In genomic region chr1:209732725-209733124, GRCh38 we compare ENCODE assay signal across 21 cellular contexts. TPM values are rescaled to one million over a fixed set of nuclear protein-coding genes. Genes with fewer than 3 reads are reported as not detected.
DNase-seq lines count a peak whose midpoint lies in the region; ATAC-seq and TF ChIP-seq lines count a peak whose summit lies in the region.
"Had no signal": no experiment of that assay in that cellular context is flagged by ENCODE, and none has a peak within 500 bp of the region (broad histone marks: within the 10 kb centered on the region; RNA-seq: fewer than 3 reads in every experiment).

No MANE protein-coding gene starts in this region.

- H3K27me3 Mint-ChIP-seq in activated T-helper 17 cell treated with anti-CD3 and anti-CD28 coated beads, Interleukin-2, amount 50 U/mL, for 72 hours: no peaks in the 10 kb centered on the region
- H3K27me3 Mint-ChIP-seq in chondrocyte (ENCODE audit: low read depth): peaks cover 46% of the 10 kb centered on the region
- H3K27me3 Mint-ChIP-seq: CD8-positive, alpha-beta memory T cell had no signal

- peaks cover 8% of the 10 kb centered on the region for H3K36me3 Mint-ChIP-seq in activated T-helper 17 cell treated with anti-CD3 and anti-CD28 coated beads, Interleukin-2, amount 50 U/mL, for 72 hours (ENCODE audit: low read depth)
- H3K36me3 Mint-ChIP-seq in chondrocyte (ENCODE audit: low read depth): no peaks in the 10 kb centered on the region

- H3K4me3 ChIP-seq in left ventricle myocardium inferior (no peak overlapping the region), right atrium auricular region (no peak overlapping the region)
- H3K4me3 ChIP-seq: A549 had no signal

- ATAC-seq in activated T-helper 17 cell treated with anti-CD3 and anti-CD28 coated beads, Interleukin-2, amount 50 U/mL, for 72 hours (replicated peaks): no peak
- ATAC-seq: A549 had no signal

- H3K9me3 ChIP-seq in left ventricle myocardium inferior (replicated peaks) (no peaks in the 10 kb centered on the region), right atrium auricular region (no peaks in the 10 kb centered on the region)
- H3K9me3 ChIP-seq: A549 had no signal

- TF ChIP-seq CTCF in left ventricle myocardium inferior (IDR thresholded peaks at IDR 0.05; ENCODE audit: borderline replicate concordance): no peak
- no peak for TF ChIP-seq CTCF in right atrium auricular region (IDR thresholded peaks at IDR 0.05)
- TF ChIP-seq CTCF in chondrocyte (IDR thresholded peaks at IDR 0.05): no peak

- no peaks in the 10 kb centered on the region for H3K27me3 ChIP-seq in left ventricle myocardium inferior (ENCODE audit: low read depth)
- H3K27me3 ChIP-seq in right atrium auricular region: no peaks in the 10 kb centered on the region

- no peaks in the 10 kb centered on the region for H3K36me3 ChIP-seq in left ventricle myocardium inferior
- no peaks in the 10 kb centered on the region for H3K36me3 ChIP-seq in right atrium auricular region

- H3K4me1 ChIP-seq in left ventricle myocardium inferior: peaks cover 45% of the 10 kb centered on the region
- H3K4me1 ChIP-seq in right atrium auricular region: peaks cover 0 to 16% of the 10 kb centered on the region in 2 donors
- H3K4me1 ChIP-seq: A549 had no signal

- H3K9me3 Mint-ChIP-seq in activated T-helper 17 cell treated with anti-CD3 and anti-CD28 coated beads, Interleukin-2, amount 50 U/mL, for 72 hours: peaks cover 6% of the 10 kb centered on the region
- no peaks in the 10 kb centered on the region for H3K9me3 Mint-ChIP-seq in chondrocyte (ENCODE audit: low read depth)
- H3K9me3 Mint-ChIP-seq: HFFc6 had no signal

- peak overlapping the region; percentile 32 for H3K4me3 Mint-ChIP-seq in activated T-helper 17 cell treated with anti-CD3 and anti-CD28 coated beads, Interleukin-2, amount 50 U/mL, for 72 hours
- H3K4me3 Mint-ChIP-seq in chondrocyte (ENCODE audit: unreplicated experiment): no peak overlapping the region
- H3K4me3 Mint-ChIP-seq: CD8-positive, alpha-beta memory T cell had no signal

- H3K27ac ChIP-seq in left ventricle myocardium inferior (replicated peaks) (peak overlapping the region; percentile 12), right atrium auricular region (no peak overlapping the region)
- H3K27ac ChIP-seq: A549, KMS-11 had no signal

- H3K27ac Mint-ChIP-seq in activated T-helper 17 cell treated with anti-CD3 and anti-CD28 coated beads, Interleukin-2, amount 50 U/mL, for 72 hours: peak overlapping the region; percentile 28
- H3K27ac Mint-ChIP-seq in chondrocyte (ENCODE audit: unreplicated experiment): no peak overlapping the region
- H3K27ac Mint-ChIP-seq: HFFc6 had no signal

- peaks cover 36% of the 10 kb centered on the region for H3K4me1 Mint-ChIP-seq in activated T-helper 17 cell treated with anti-CD3 and anti-CD28 coated beads, Interleukin-2, amount 50 U/mL, for 72 hours
- H3K4me1 Mint-ChIP-seq in chondrocyte (ENCODE audit: low read depth): no peaks in the 10 kb centered on the region
- H3K4me1 Mint-ChIP-seq: CD8-positive, alpha-beta memory T cell had no signal

- DNase-seq in left ventricle myocardium inferior (no peak), right atrium auricular region (ENCODE audit: low spot score) (no peak), iris pigment epithelial cell (ENCODE audit: low read depth) (peak; percentile 65), stromal cell of bone marrow (ENCODE audit: low read depth) (peak; percentile 9), kidney tubule cell (ENCODE audit: low spot score) (no peak), chondrocyte (ENCODE audit: low spot score) (no peak)
- DNase-seq in stimulated activated CD4-positive, alpha-beta T cell treated with anti-CD3 and anti-CD28 coated beads, Interleukin-15, amount 100 ng/mL, for 24 hours: no peak
- DNase-seq: C1 segment of cervical spinal cord; CD8-positive, alpha-beta memory T cell; H7; HFFc6; NCI-H1417; NCI-H187; NCI-H2107; NCI-H510A treated with DMSO at 0.1 percent for 48 hours; NCI-H82; SHP77 had no signal

- intact Hi-C loops in left ventricle myocardium inferior (cut with micrococcal nuclease): no loop called here

RNA-seq across cellular contexts. Expression of gene TRAF3IP3, which starts 23.1 kb away (rescaled TPM):
- total RNA-seq in left ventricle myocardium inferior: 1.2 TPM
- 1 to 10 TPM in 1 of 2 donors, under 1 TPM in 1; 0.19 to 2.2 TPM for total RNA-seq in right atrium auricular region
- 100 to 1,000 TPM; 175 to 184 TPM for total RNA-seq in activated T-helper 17 cell treated with anti-CD3 and anti-CD28 coated beads, Interleukin-2, amount 50 U/mL, for 72 hours
- total RNA-seq in chondrocyte: not detected in 3 replicates
- total RNA-seq: H7, RPMI7951 had no signal

RNA-seq across cellular contexts. Expression of gene HSD11B1, which starts 28.1 kb away (rescaled TPM):
- total RNA-seq in left ventricle myocardium inferior: 4.1 TPM
- total RNA-seq in right atrium auricular region: 10 to 100 TPM in 1 of 2 donors, 1 to 10 TPM in 1; 3.7 to 17.2 TPM
- total RNA-seq in activated T-helper 17 cell treated with anti-CD3 and anti-CD28 coated beads, Interleukin-2, amount 50 U/mL, for 72 hours: 1 to 10 TPM; 2.4 to 9.7 TPM
- total RNA-seq in chondrocyte: not detected in 3 replicates
- total RNA-seq: H7, HFFc6 had no signal

RNA-seq across cellular contexts. Expression of gene C1orf74, which starts 51.6 kb away (rescaled TPM):
- total RNA-seq in left ventricle myocardium inferior (1.9 TPM), right atrium auricular region (1 to 10 TPM; 1.6 to 1.7 TPM), chondrocyte (1.2 to 1.6 TPM (median 1.4 TPM) in 3 replicates)
- 1 to 10 TPM; 2.5 to 3.8 TPM for total RNA-seq in activated T-helper 17 cell treated with anti-CD3 and anti-CD28 coated beads, Interleukin-2, amount 50 U/mL, for 72 hours

RNA-seq across cellular contexts. Expression of gene G0S2, which starts 57.5 kb away (rescaled TPM):
- total RNA-seq in left ventricle myocardium inferior: 307 TPM
- total RNA-seq in right atrium auricular region: 100 to 1,000 TPM; 212 to 299 TPM
- total RNA-seq in activated T-helper 17 cell treated with anti-CD3 and anti-CD28 coated beads, Interleukin-2, amount 50 U/mL, for 72 hours: 10 to 100 TPM; 16.1 to 17.1 TPM
- 0.65 to 1.0 TPM (median 0.69 TPM) in 3 replicates for total RNA-seq in chondrocyte

Comparison
In these comparisons a context has a peak if more than half of its experiments do, and no peak if none do; other contexts are left out.
1. DNase-seq: peak in iris pigment epithelial cell (single experiment) and stromal cell of bone marrow (single experiment); none in left ventricle myocardium inferior (single experiment), right atrium auricular region (single experiment), kidney tubule cell (single experiment), chondrocyte (single experiment) and stimulated activated CD4-positive, alpha-beta T cell treated with anti-CD3 and anti-CD28 coated beads, Interleukin-15, amount 100 ng/mL, for 24 hours (single experiment).
2. RNA of gene TRAF3IP3, which starts 23.1 kb away (total RNA-seq): 175 to 184 TPM in activated T-helper 17 cell treated with anti-CD3 and anti-CD28 coated beads, Interleukin-2, amount 50 U/mL, for 72 hours; 0.19 to 2.2 TPM in right atrium auricular region, 1.2 TPM in left ventricle myocardium inferior (single experiment) and not detected in chondrocyte; every median in the first group is over 10 times any median in the second.